ENCODE assay signal across 19 cellular contexts in the genomic region with DNA sequence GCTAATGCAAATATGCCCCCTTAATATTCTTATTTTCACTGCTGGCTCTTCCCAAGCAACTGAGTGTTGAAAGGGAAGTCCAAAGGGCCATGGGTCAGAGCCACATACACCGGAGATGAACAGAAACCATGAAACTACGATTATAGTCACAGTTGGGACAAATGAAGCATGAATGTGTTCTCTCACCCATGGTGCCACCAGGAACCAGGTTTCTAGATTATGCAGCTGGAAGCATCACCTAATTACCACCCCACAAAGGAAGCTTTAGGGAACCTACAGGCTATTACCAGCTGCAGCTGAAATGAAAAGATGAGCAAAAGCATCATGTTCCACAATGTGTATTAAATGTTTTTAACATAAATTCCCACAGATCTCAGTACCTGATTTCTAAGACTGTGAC. TPM values are rescaled to one million over a fixed set of nuclear protein-coding genes. Genes with fewer than 3 reads are reported as not detected.
DNase-seq lines count a peak whose midpoint lies in the region; ATAC-seq and TF ChIP-seq lines count a peak whose summit lies in the region.
"Had no signal": no experiment of that assay in that cellular context is flagged by ENCODE, and none has a peak within 500 bp of the region (broad histone marks: within the 10 kb centered on the region; RNA-seq: fewer than 3 reads in every experiment).

No MANE protein-coding gene starts in this region.

- no peak overlapping the region for H3K9ac ChIP-seq in mammary epithelial cell (ENCODE audit: insufficient read depth, low read length)
- H3K9ac ChIP-seq: SK-N-SH had no signal

- TF ChIP-seq POLR2A in breast epithelium (IDR thresholded peaks at IDR 0.05) (no peak), stomach (IDR thresholded peaks at IDR 0.05) (no peak)

- no peaks in the 10 kb centered on the region for H4K20me1 ChIP-seq in mammary epithelial cell (ENCODE audit: insufficient read depth, low read length)

- peak overlapping the region; percentile 31 for H3K4me2 ChIP-seq in mammary epithelial cell (ENCODE audit: insufficient read depth, low read depth, low read length)
- H3K4me2 ChIP-seq: A549, SK-N-SH had no signal

- CTCF ChIA-PET in MCF 10A (lab: Yijun Ruan, JAX) = interaction anchor here (0.6 to 1.1 kb wide), 3 partner anchors 10 to 829 kb away, joined by 3 to 4 read pairs (median 3); no protein-coding TSS in a partner anchor
- CTCF ChIA-PET in mammary epithelial cell (lab: Charles Lee; ENCODE audit: low non-redundant PET) = no interaction called here

- in situ Hi-C loops in mammary epithelial cell (cut with MboI; ENCODE audit: low sequenced_read_pairs in 2 of 2) = no loop called here

- TF ChIP-seq CTCF in MCF 10A (IDR thresholded peaks at IDR 0.05; ENCODE audit: unreplicated experiment) (no peak), breast epithelium (IDR thresholded peaks at IDR 0.05) (no peak), mammary epithelial cell (conservative IDR thresholded peaks at IDR 0.05 in 1 of 2, IDR thresholded peaks at IDR 0.05 in 1 of 2; ENCODE audit: extremely low read depth in 1 of 2, insufficient read depth in 1 of 2, low read depth in 1 of 2, low read length in 2 of 2) (no peak), stomach (IDR thresholded peaks at IDR 0.05) (no peak)

- H3K27me3 Mint-ChIP-seq in MCF 10A (ENCODE audit: insufficient read depth, unreplicated experiment) = no peaks in the 10 kb centered on the region
- H3K27me3 Mint-ChIP-seq: CD4-positive, CD25-positive, alpha-beta regulatory T cell; IgD-negative memory B cell; T-cell had no signal

- H3K27ac ChIP-seq in breast epithelium (no peak overlapping the region), mammary epithelial cell (ENCODE audit: insufficient read depth, low read depth, low read length) (no peak overlapping the region), stomach (no peak overlapping the region)
- H3K27ac ChIP-seq: A549 had no signal

- H3K4me3 Mint-ChIP-seq in MCF 10A (ENCODE audit: unreplicated experiment) = no peak overlapping the region
- H3K4me3 Mint-ChIP-seq: CD4-positive, CD25-positive, alpha-beta regulatory T cell; IgD-negative memory B cell; T-cell had no signal

- H3K9me3 ChIP-seq in breast epithelium (no peaks in the 10 kb centered on the region), mammary epithelial cell (replicated peaks; ENCODE audit: insufficient read depth, low read length) (no peaks in the 10 kb centered on the region), stomach (no peaks in the 10 kb centered on the region)
- H3K9me3 ChIP-seq: A549, SK-N-SH had no signal

- peaks cover 50% of the 10 kb centered on the region for H3K79me2 ChIP-seq in mammary epithelial cell (ENCODE audit: insufficient read depth, low read length)

- intact Hi-C loops in MCF 10A (cut with micrococcal nuclease) (no loop called here), breast epithelium (cut with DNase I; ENCODE audit: low total_unique reads) (no loop called here), mammary epithelial cell (cut with micrococcal nuclease) (loop anchor here (2.0 kb wide), 1 partner anchor 26 kb away; no protein-coding TSS in a partner anchor), stomach (cut with DNase I; ENCODE audit: low total_unique reads) (no loop called here)

- H3K36me3 ChIP-seq in breast epithelium = no peaks in the 10 kb centered on the region
- H3K36me3 ChIP-seq in mammary epithelial cell (ENCODE audit: insufficient read depth, low read length) = no peaks in the 10 kb centered on the region
- no peaks in the 10 kb centered on the region for H3K36me3 ChIP-seq in stomach

- no peak for DNase-seq in MCF 10A (ENCODE audit: unreplicated experiment)
- no peak for DNase-seq in breast epithelium (ENCODE audit: low spot score in 2 of 2)
- no peak for DNase-seq in mammary epithelial cell
- DNase-seq in stomach = no peak
- DNase-seq: CD4-positive, CD25-positive, alpha-beta regulatory T cell; DMS53; GOT3; NCI-H1436; NCI-H2029; NCI-H510A; Right ventricle myocardium superior; SK-N-SH; T-cell had no signal

- POLR2A ChIA-PET in MCF 10A (lab: Yijun Ruan, JAX) = interaction anchor here (1.0 to 2.1 kb wide), 8 partner anchors 10 to 47 kb away, joined by 3 to 15 read pairs (median 6); no protein-coding TSS in a partner anchor

- peak overlapping the region; percentile 63 for H3K27ac Mint-ChIP-seq in MCF 10A (ENCODE audit: low read depth, unreplicated experiment)
- H3K27ac Mint-ChIP-seq: CD4-positive, CD25-positive, alpha-beta regulatory T cell; IgD-negative memory B cell; T-cell had no signal

- ATAC-seq in HG03196 (IDR thresholded peaks at IDR 0.05; ENCODE audit: unreplicated experiment) (peak; percentile 55), HG02885 (IDR thresholded peaks at IDR 0.05; ENCODE audit: poor library complexity, unreplicated experiment) (no peak), HG02610 (IDR thresholded peaks at IDR 0.05; ENCODE audit: unreplicated experiment) (no peak), HG03439 (IDR thresholded peaks at IDR 0.05; ENCODE audit: unreplicated experiment) (no peak)
- ATAC-seq: A549, T-cell had no signal

- no TSS peak for BruUV-seq in MCF 10A (replicated peaks; lab: Mats Ljungman, UMichigan)
- no TSS peak for BruUV-seq in mammary epithelial cell (replicated peaks; lab: Mats Ljungman, UMichigan)

- 29% methylated on average over 2 of the region's 2 CpGs for WGBS in mammary epithelial cell (ENCODE audit: low coverage, missing lambda C conversion rate)
- 35 to 84% (median 57%) methylated on average over 2 of the region's 2 CpGs for WGBS in stomach, 5 donors

- no peaks in the 10 kb centered on the region for H3K27me3 ChIP-seq in breast epithelium
- no peaks in the 10 kb centered on the region for H3K27me3 ChIP-seq in mammary epithelial cell (ENCODE audit: insufficient read depth, low read length)
- no peaks in the 10 kb centered on the region for H3K27me3 ChIP-seq in stomach

- H2AFZ ChIP-seq in mammary epithelial cell (ENCODE audit: low read depth, low read length) = no peak overlapping the region

- peaks cover 39% of the 10 kb centered on the region for H3K4me1 Mint-ChIP-seq in MCF 10A (ENCODE audit: insufficient read depth, unreplicated experiment)
- H3K4me1 Mint-ChIP-seq: CD4-positive, CD25-positive, alpha-beta regulatory T cell; IgD-negative memory B cell; T-cell had no signal

- H3K9me3 Mint-ChIP-seq in MCF 10A (ENCODE audit: unreplicated experiment) = no peaks in the 10 kb centered on the region
- H3K9me3 Mint-ChIP-seq: T-cell had no signal

- H3K4me1 ChIP-seq in breast epithelium = no peaks in the 10 kb centered on the region
- H3K4me1 ChIP-seq in mammary epithelial cell (ENCODE audit: insufficient read depth, low read length) = peaks cover 42% of the 10 kb centered on the region
- peaks cover 0 to 14% (median 6%) of the 10 kb centered on the region in 4 donors for H3K4me1 ChIP-seq in stomach
- H3K4me1 ChIP-seq: A549 had no signal

- dilution Hi-C loops in mammary epithelial cell (cut with HindIII; ENCODE audit: low sequenced_read_pairs) = no loop called here

- no peak for TF ChIP-seq EP300 in stomach (IDR thresholded peaks at IDR 0.05)

- H3K36me3 Mint-ChIP-seq in MCF 10A (ENCODE audit: insufficient read depth, unreplicated experiment) = peaks cover 41% of the 10 kb centered on the region
- H3K36me3 Mint-ChIP-seq: CD4-positive, CD25-positive, alpha-beta regulatory T cell; IgD-negative memory B cell; T-cell had no signal

- H3K4me3 ChIP-seq in breast epithelium = no peak overlapping the region
- no peak overlapping the region for H3K4me3 ChIP-seq in mammary epithelial cell (replicated peaks in 1 of 3; ENCODE audit: insufficient read depth in 1 of 3, low read depth in 2 of 3, low read length in 3 of 3)
- no peak overlapping the region for H3K4me3 ChIP-seq in stomach
- H3K4me3 ChIP-seq: A549 had no signal

RNA-seq across cellular contexts. Expression of a gene that starts 15.4 kb away (rescaled TPM):
- total RNA-seq in MCF 10A (2022) = 100 and 109 TPM in 2 replicates
- total RNA-seq in breast epithelium = 10 to 100 TPM; 49.9 to 87.2 (median 71.8) TPM
- total RNA-seq in mammary epithelial cell = 100 to 1,000 TPM in 1 of 2 donors, 10 to 100 TPM in 1; 46.1 to 106 TPM
- 29.4 TPM for polyA plus RNA-seq in mammary epithelial cell
- 46.9 TPM for polyA minus RNA-seq in mammary epithelial cell
- total RNA-seq in stomach = 10 to 100 TPM; 17.7 to 76.8 (median 34.0) TPM
- 1 to 10 TPM; 1.5 to 3.1 (median 2.8) TPM for polyA plus RNA-seq in stomach
- total RNA-seq: CD4-positive, CD25-positive, alpha-beta regulatory T cell had no signal
- polyA plus RNA-seq: CD4-positive, CD25-positive, alpha-beta regulatory T cell; IgD-negative memory B cell had no signal
